20 cellular contexts compared by ENCODE assay signal in genomic region chr1:177286396-177286795, GRCh38.
"Had no signal": no experiment of that assay in that cellular context is flagged by ENCODE, and none has a peak within 500 bp of the region (broad histone marks: within the 10 kb centered on the region; RNA-seq: fewer than 3 reads in every experiment).

No MANE protein-coding gene starts in this region.

- H3K36me3 ChIP-seq: ascending aorta, colonic mucosa, gastroesophageal sphincter, heart right ventricle, transverse colon had no signal

- DNase-seq: activated naive CD4-positive, alpha-beta T cell treated with Interleukin-2 at 50 U/mL for 16 hours; activated naive CD8-positive, alpha-beta T cell treated with anti-CD3 and anti-CD28 coated beads, Interleukin-2, amount 50 U/mL, for 24 hours; colonic mucosa; heart right ventricle; left cardiac atrium; naive B cell; stimulated activated CD4-positive, alpha-beta T cell treated with anti-CD3 and anti-CD28 coated beads, Interleukin-15, amount 100 ng/mL, for 24 hours; stimulated activated CD4-positive, alpha-beta T cell treated with anti-CD3 and anti-CD28 coated beads, Interleukin-4, amount 100 ng/mL, for 24 hours; stimulated activated naive CD4-positive, alpha-beta T cell; substantia nigra; T-cell; T1000; transverse colon had no signal

- H3K27ac ChIP-seq: ascending aorta, colonic mucosa, gastroesophageal sphincter, heart right ventricle, parathyroid adenoma, skin epidermis, transverse colon had no signal

- H3K79me2 ChIP-seq: parathyroid adenoma had no signal

- H3K27me3 ChIP-seq: ascending aorta, colonic mucosa, gastroesophageal sphincter, heart right ventricle, transverse colon had no signal

- H3K9me3 ChIP-seq: ascending aorta, colonic mucosa, gastroesophageal sphincter, heart right ventricle, transverse colon had no signal

- H3K9ac ChIP-seq: parathyroid adenoma had no signal

- H3K4me3 ChIP-seq: ascending aorta, colonic mucosa, gastroesophageal sphincter, heart right ventricle, lung, skin epidermis, transverse colon had no signal

- H3K4me1 ChIP-seq: ascending aorta, colonic mucosa, heart right ventricle, parathyroid adenoma, transverse colon had no signal

- H2AFZ ChIP-seq: parathyroid adenoma had no signal

- ATAC-seq: activated CD4-positive, CD25-positive, alpha-beta regulatory T cell treated with anti-CD3 and anti-CD28 coated beads, Interleukin-2, amount 50 U/mL, for 24 hours; activated naive CD8-positive, alpha-beta T cell treated with anti-CD3 and anti-CD28 coated beads, Interleukin-2, amount 50 U/mL, for 24 hours; esophagus mucosa; gastroesophageal sphincter; heart right ventricle; left cardiac atrium; T-cell had no signal
